9 cellular contexts compared by ENCODE assay signal in genomic region chr11:10441652-10442503, GRCh38. TPM values are rescaled to one million over a fixed set of nuclear protein-coding genes. Genes with fewer than 3 reads are reported as not detected.
A peak's percentile ranks its signal among the peaks of the same experiment; 100 is the strongest.
DNase-seq lines count a peak whose midpoint lies in the region; ATAC-seq and TF ChIP-seq lines count a peak whose summit lies in the region.
"Had no signal": no experiment of that assay in that cellular context is flagged by ENCODE, and none has a peak within 500 bp of the region (broad histone marks: within the 10 kb centered on the region; RNA-seq: fewer than 3 reads in every experiment).

No MANE protein-coding gene starts in this region.

- no peaks in the 10 kb centered on the region for H4K20me1 ChIP-seq in OCI-LY7 (ENCODE audit: insufficient read depth, low read length)

- H3K27ac ChIP-seq in OCI-LY7 (ENCODE audit: low read depth, low read length, poor library complexity, severe bottlenecking), result peak overlapping the region; percentile 52
- no peak overlapping the region for H3K27ac ChIP-seq in heart left ventricle

- H3K4me1 ChIP-seq in OCI-LY7 (ENCODE audit: insufficient read depth, low read length, poor library complexity, severe bottlenecking) (peaks cover 32% of the 10 kb centered on the region), heart left ventricle (peaks cover 0 to 16% (median 0%) of the 10 kb centered on the region in 12 donors)

- intact Hi-C loops in OCI-LY7 (cut with micrococcal nuclease; ENCODE audit: unreplicated experiment), result no loop called here
- intact Hi-C loops in heart left ventricle (cut with DNase I), result no loop called here

- H3K27me3 ChIP-seq in heart left ventricle (peaks cover 0 to 4% (median 0%) of the 10 kb centered on the region in 9 donors), H7 (ENCODE audit: control insufficient read depth, insufficient read depth, low read length) (no peaks in the 10 kb centered on the region)

- H3K4me3 Mint-ChIP-seq in activated T-cell treated with anti-CD3 and anti-CD28 coated beads, Interleukin-2, amount 50 U/mL, for 72 hours, result peak overlapping the region in 1 of 2 donors; percentile 48

- ATAC-seq in activated T-cell treated with anti-CD3 and anti-CD28 coated beads, Interleukin-2, amount 50 U/mL, for 72 hours (replicated peaks in 1 of 2), result peak; percentile 77 to 89
- ATAC-seq in HG02970 (IDR thresholded peaks at IDR 0.05; ENCODE audit: low FRiP score, unreplicated experiment) (peak; percentile 80), heart left ventricle (no peak), SK-N-SH treated with all-trans-retinoic acid at 6 μM for 48 hours (no peak)
- peak; percentile 91 for ATAC-seq in stimulated activated naive CD8-positive, alpha-beta T cell treated with anti-CD3 and anti-CD28 coated beads, Interleukin-15, Interleukin-2, amounts not matched to agents 100 U/mL and 50 U/mL, for 24 hours

- H3K27ac Mint-ChIP-seq in activated T-cell treated with anti-CD3 and anti-CD28 coated beads, Interleukin-2, amount 50 U/mL, for 72 hours, result peak overlapping the region; percentile 67

- peaks cover 42% of the 10 kb centered on the region for H3K4me1 Mint-ChIP-seq in activated T-cell treated with anti-CD3 and anti-CD28 coated beads, Interleukin-2, amount 50 U/mL, for 72 hours (ENCODE audit: low read depth)

- no peaks in the 10 kb centered on the region for H3K9me3 ChIP-seq in OCI-LY7 (ENCODE audit: low read length)
- no peaks in the 10 kb centered on the region for H3K9me3 ChIP-seq in heart left ventricle

- no peaks in the 10 kb centered on the region for H3K36me3 Mint-ChIP-seq in activated T-cell treated with anti-CD3 and anti-CD28 coated beads, Interleukin-2, amount 50 U/mL, for 72 hours (ENCODE audit: insufficient read depth in 2 of 2)

- peak; percentile 23 to 39 for DNase-seq in activated T-cell treated with anti-CD3 and anti-CD28 coated beads, Interleukin-2, amount 50 U/mL, for 72 hours
- DNase-seq in activated T-cell treated with anti-CD3 and anti-CD28 coated beads, Interleukin-2, amount 50 U/mL, for 48 hours, result no peak
- peak; percentile 56 for DNase-seq in OCI-LY7 (ENCODE audit: low spot score)
- no peak for DNase-seq in stimulated activated naive CD8-positive, alpha-beta T cell treated with anti-CD3 and anti-CD28 coated beads, Interleukin-15, Interleukin-2, amounts not matched to agents 100 U/mL and 50 U/mL, for 24 hours
- DNase-seq in heart left ventricle, result no peak
- DNase-seq in H7, result no peak
- DNase-seq: cortex of kidney had no signal

- H3K36me3 ChIP-seq in OCI-LY7 (ENCODE audit: insufficient read depth, low read length) (no peaks in the 10 kb centered on the region), heart left ventricle (no peaks in the 10 kb centered on the region), H7 (replicated peaks; ENCODE audit: control insufficient read depth, insufficient read depth, low read length) (no peaks in the 10 kb centered on the region)

- POLR2A ChIA-PET in OCI-LY7 (lab: Charles Lee), result interaction anchor here (0.8 to 8.8 kb wide), 9 partner anchors 7 to 367 kb away, joined by 3 to 97 read pairs (median 4); partner anchors contain the start of gene AMPD3

- TF ChIP-seq CTCF in OCI-LY7 (conservative IDR thresholded peaks at IDR 0.05; ENCODE audit: low read length), result no peak
- TF ChIP-seq CTCF in heart left ventricle (IDR thresholded peaks at IDR 0.05), result no peak

- no peaks in the 10 kb centered on the region for H3K9me3 Mint-ChIP-seq in activated T-cell treated with anti-CD3 and anti-CD28 coated beads, Interleukin-2, amount 50 U/mL, for 72 hours

- TF ChIP-seq POLR2A in heart left ventricle (IDR thresholded peaks at IDR 0.05), result no peak

- H3K4me3 ChIP-seq in OCI-LY7 (ENCODE audit: low read depth, low read length, poor library complexity, severe bottlenecking), result peak overlapping the region; percentile 24
- no peak overlapping the region for H3K4me3 ChIP-seq in heart left ventricle
- no peak overlapping the region for H3K4me3 ChIP-seq in H7 (ENCODE audit: insufficient read depth, low read depth, low read length)

- H3K27me3 Mint-ChIP-seq in activated T-cell treated with anti-CD3 and anti-CD28 coated beads, Interleukin-2, amount 50 U/mL, for 72 hours (ENCODE audit: low read depth), result no peaks in the 10 kb centered on the region

- peak overlapping the region; percentile 92 for H2AFZ ChIP-seq in OCI-LY7 (ENCODE audit: low read length)

- no peaks in the 10 kb centered on the region for H3K79me2 ChIP-seq in OCI-LY7 (ENCODE audit: insufficient read depth, low read depth, low read length)

- peak overlapping the region; percentile 68 for H3K4me2 ChIP-seq in OCI-LY7 (ENCODE audit: low read length)

- no peaks in the 10 kb centered on the region for H3K9me2 ChIP-seq in OCI-LY7 (ENCODE audit: insufficient read depth, low read length)

- CTCF ChIA-PET in OCI-LY7 (lab: Charles Lee; ENCODE audit: unreplicated experiment), result interaction anchor here (1.0 to 1.4 kb wide), 3 partner anchors 11 to 12 kb away, joined by 3 to 5 read pairs (median 5); no protein-coding TSS in a partner anchor

- BruUV-seq in OCI-LY7 (replicated peaks; lab: Mats Ljungman, UMichigan), result no TSS peak

- 86 to 95% (median 91%) methylated on average over 8 of the region's 8 CpGs for WGBS in heart left ventricle, 4 donors

TF ChIP-seq in SK-N-SH treated with all-trans-retinoic acid at 6 μM for 48 hours, 23 proteins besides CTCF, POLR2A, EP300 and RAD21:
- TF ChIP-seq ISL1 (CRISPR knock-in tag; IDR thresholded peaks at IDR 0.05), result no peak
- no peak for TF ChIP-seq ZNF70 (CRISPR knock-in tag; IDR thresholded peaks at IDR 0.05)
- TF ChIP-seq, protein P1, sequence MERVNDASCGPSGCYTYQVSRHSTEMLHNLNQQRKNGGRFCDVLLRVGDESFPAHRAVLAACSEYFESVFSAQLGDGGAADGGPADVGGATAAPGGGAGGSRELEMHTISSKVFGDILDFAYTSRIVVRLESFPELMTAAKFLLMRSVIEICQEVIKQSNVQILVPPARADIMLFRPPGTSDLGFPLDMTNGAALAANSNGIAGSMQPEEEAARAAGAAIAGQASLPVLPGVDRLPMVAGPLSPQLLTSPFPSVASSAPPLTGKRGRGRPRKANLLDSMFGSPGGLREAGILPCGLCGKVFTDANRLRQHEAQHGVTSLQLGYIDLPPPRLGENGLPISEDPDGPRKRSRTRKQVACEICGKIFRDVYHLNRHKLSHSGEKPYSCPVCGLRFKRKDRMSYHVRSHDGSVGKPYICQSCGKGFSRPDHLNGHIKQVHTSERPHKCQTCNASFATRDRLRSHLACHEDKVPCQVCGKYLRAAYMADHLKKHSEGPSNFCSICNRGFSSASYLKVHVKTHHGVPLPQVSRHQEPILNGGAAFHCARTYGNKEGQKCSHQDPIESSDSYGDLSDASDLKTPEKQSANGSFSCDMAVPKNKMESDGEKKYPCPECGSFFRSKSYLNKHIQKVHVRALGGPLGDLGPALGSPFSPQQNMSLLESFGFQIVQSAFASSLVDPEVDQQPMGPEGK (CRISPR knock-in tag; IDR thresholded peaks at IDR 0.05; ENCODE audit: borderline replicate concordance), result no peak

RNA-seq across cellular contexts. Expression of gene AMPD3, which starts 13.2 kb away (rescaled TPM):
- total RNA-seq in activated T-cell treated with anti-CD3 and anti-CD28 coated beads, Interleukin-2, amount 50 U/mL, for 72 hours, result 10 to 100 TPM; 21.6 to 28.8 TPM
- 9.4 and 13.5 TPM in 2 replicates for total RNA-seq in OCI-LY7 (2014; rRNA removed; shearing (Covaris generic))
- total RNA-seq in OCI-LY7 (2022) (17.0 and 25.6 TPM in 2 replicates), heart left ventricle (10 to 100 TPM in 1 of 9 donors, 1 to 10 TPM in 8; 2.3 to 16.8 (median 3.0) TPM)
- polyA plus RNA-seq in heart left ventricle, result 1 to 10 TPM; 1.0 to 1.1 TPM
- total RNA-seq in H7 (2014; rRNA removed; shearing (Covaris generic)), result 2.2 and 3.8 TPM in 2 replicates

Comparison
In these comparisons a context has a peak if more than half of its experiments do, and no peak if none do; other contexts are left out.
1. DNase-seq: peak in activated T-cell treated with anti-CD3 and anti-CD28 coated beads, Interleukin-2, amount 50 U/mL, for 72 hours (2 of 2) and OCI-LY7 (single experiment); none in activated T-cell treated with anti-CD3 and anti-CD28 coated beads, Interleukin-2, amount 50 U/mL, for 48 hours (0 of 2), stimulated activated naive CD8-positive, alpha-beta T cell treated with anti-CD3 and anti-CD28 coated beads, Interleukin-15, Interleukin-2, amounts not matched to agents 100 U/mL and 50 U/mL, for 24 hours (single experiment), heart left ventricle (0 of 5) and H7 (single experiment).
2. ATAC-seq: peak in activated T-cell treated with anti-CD3 and anti-CD28 coated beads, Interleukin-2, amount 50 U/mL, for 72 hours (2 of 2), HG02970 (single experiment) and stimulated activated naive CD8-positive, alpha-beta T cell treated with anti-CD3 and anti-CD28 coated beads, Interleukin-15, Interleukin-2, amounts not matched to agents 100 U/mL and 50 U/mL, for 24 hours (single experiment); none in heart left ventricle (0 of 4) and SK-N-SH treated with all-trans-retinoic acid at 6 μM for 48 hours (single experiment).